ENCODE assay signal across 11 cellular contexts in genomic region chr19:11986754-11987153, GRCh38. TPM values are rescaled to one million over a fixed set of nuclear protein-coding genes. Genes with fewer than 3 reads are reported as not detected.
A peak's percentile ranks its signal among the peaks of the same experiment; 100 is the strongest.
DNase-seq lines count a peak whose midpoint lies in the region; ATAC-seq, FAIRE-seq and TF ChIP-seq lines count a peak whose summit lies in the region.
"Had no signal": no experiment of that assay in that cellular context is flagged by ENCODE, and none has a peak within 500 bp of the region (broad histone marks: within the 10 kb centered on the region; RNA-seq: fewer than 3 reads in every experiment).

No MANE protein-coding gene starts in this region.

- H3K27ac Mint-ChIP-seq in HFFc6 = no peak overlapping the region

- no peak overlapping the region for H3K4ac ChIP-seq in H1 (replicated peaks; ENCODE audit: insufficient read length, low read depth, low read length)

- H2BK15ac ChIP-seq in H1 (ENCODE audit: low read length) = no peak overlapping the region

- H3K23ac ChIP-seq in H1 (ENCODE audit: insufficient read length) = no peak overlapping the region

- no peak for TF ChIP-seq EP300 in H1 (IDR thresholded peaks at IDR 0.05; ENCODE audit: borderline replicate concordance in 1 of 2, low read depth in 2 of 2, low read length in 2 of 2)
- no peak for TF ChIP-seq EP300 in esophagus muscularis mucosa (IDR thresholded peaks at IDR 0.05)

- H3K4me1 ChIP-seq in H1 (replicated peaks in 1 of 4; ENCODE audit: control insufficient read depth in 3 of 4, insufficient read depth in 4 of 4, low read length in 3 of 4) (peaks cover 0 to 5% (median 0%) of the 10 kb centered on the region in 4 experiments; a peak in 4 of 7 replicates), neutrophil (ENCODE audit: control insufficient read depth in 1 of 2, insufficient read depth in 1 of 2, low read depth in 1 of 2, low read length in 1 of 2) (peaks cover 24 to 28% of the 10 kb centered on the region in 2 experiments), esophagus muscularis mucosa (peaks cover 0 to 27% (median 12%) of the 10 kb centered on the region in 4 donors)
- H3K4me1 ChIP-seq: breast epithelium had no signal

- TF ChIP-seq CTCF in HFFc6 (IDR thresholded peaks at IDR 0.05) = no peak
- no peak for TF ChIP-seq CTCF in H1 (IDR thresholded peaks at IDR 0.05; ENCODE audit: control extremely low read depth in 1 of 3, insufficient read depth in 1 of 3, low read depth in 1 of 3, low read length in 3 of 3)
- no peak for TF ChIP-seq CTCF in neutrophil (IDR thresholded peaks at IDR 0.05)
- no peak for TF ChIP-seq CTCF in esophagus muscularis mucosa (IDR thresholded peaks at IDR 0.05)

- no peak overlapping the region for H2BK12ac ChIP-seq in H1 (ENCODE audit: low read depth, low read length)

- H3K23me2 ChIP-seq in H1 (ENCODE audit: low read depth, low read length) = peaks cover 7% of the 10 kb centered on the region; the same call in 1 of the 2 replicates

- peak overlapping the region in 1 of 2 experiments; percentile 91; a peak in 1 of 4 replicates for H3K4me2 ChIP-seq in H1 (ENCODE audit: insufficient read depth in 1 of 2, low read depth in 2 of 2, low read length in 2 of 2)

- peaks cover 0 to 2% of the 10 kb centered on the region in 2 experiments for H4K20me1 ChIP-seq in H1 (replicated peaks in 1 of 2; ENCODE audit: control insufficient read depth in 1 of 2, insufficient read depth in 2 of 2, low read length in 2 of 2)

- H3K27me3 Mint-ChIP-seq in activated T-cell treated with anti-CD3 and anti-CD28 coated beads, Interleukin-2, amount 50 U/mL, for 4 hours (ENCODE audit: low read depth) = no peaks in the 10 kb centered on the region
- H3K27me3 Mint-ChIP-seq in HFFc6 (ENCODE audit: insufficient read depth) = no peaks in the 10 kb centered on the region; the same call in 1 of the 2 replicates
- H3K27me3 Mint-ChIP-seq: stimulated activated naive CD8-positive, alpha-beta T cell treated with anti-CD3 and anti-CD28 coated beads, Interleukin-15, Interleukin-2, amounts not matched to agents 100 ng/mL and 50 ng/mL, for 24 hours had no signal

- H3K27me3 ChIP-seq in H1 (replicated peaks in 1 of 4; ENCODE audit: control insufficient read depth in 3 of 4, extremely low read depth in 1 of 4, insufficient read depth in 3 of 4, low read length in 3 of 4) (no peaks in the 10 kb centered on the region), neutrophil (no peaks in the 10 kb centered on the region), esophagus muscularis mucosa (no peaks in the 10 kb centered on the region)
- H3K27me3 ChIP-seq: breast epithelium had no signal

- no peak overlapping the region for H3K9ac ChIP-seq in H1 (replicated peaks in 1 of 4; ENCODE audit: extremely low read depth in 1 of 4, low read depth in 3 of 4, low read length in 3 of 4)

- no peak overlapping the region for H3K56ac ChIP-seq in H1 (replicated peaks; ENCODE audit: insufficient read length, low read depth, low read length)

- H2AK5ac ChIP-seq in H1 (ENCODE audit: low read depth, low read length) = no peak overlapping the region

- DNase-seq in activated T-cell treated with anti-CD3 and anti-CD28 coated beads, Interleukin-2, amount 50 U/mL, for 4 hours = no peak
- DNase-seq in activated T-cell treated with anti-CD3 and anti-CD28 coated beads for 4 hours (no peak), HFFc6 (no peak), H1 (ENCODE audit: low read depth in 1 of 2, low spot score in 2 of 2) (no peak), esophagus muscularis mucosa (ENCODE audit: extremely low spot score) (no peak), NCI-H446 treated with DMSO at 0.1 percent for 48 hours (lab: John Stamatoyannopoulos, UW) (no peak)
- DNase-seq: ACHN had no signal

- H3K27ac ChIP-seq in H1 (ENCODE audit: low read depth, low read length) = no peak overlapping the region
- H3K27ac ChIP-seq in neutrophil = peak overlapping the region; percentile 91
- H3K27ac ChIP-seq in esophagus muscularis mucosa (replicated peaks in 1 of 4) = no peak overlapping the region

- CTCF ChIA-PET in H1 (lab: Charles Lee; ENCODE audit: partially characterized antibody) = interaction anchor here (0.5 to 13.7 kb wide), 12 partner anchors 14 to 189 kb away, joined by 3 to 169 read pairs (median 9); partner anchors contain the start of genes ZNF20, ZNF433, ZNF491 and ZNF69

- no peak overlapping the region for H2BK5ac ChIP-seq in H1 (ENCODE audit: low read depth, low read length)

- ATAC-seq in activated T-cell treated with anti-CD3 and anti-CD28 coated beads, Interleukin-2, amount 50 U/mL, for 4 hours = no peak
- ATAC-seq in HG03442 (IDR thresholded peaks at IDR 0.05; ENCODE audit: unreplicated experiment) = no peak

- H3K4me3 Mint-ChIP-seq in activated T-cell treated with anti-CD3 and anti-CD28 coated beads, Interleukin-2, amount 50 U/mL, for 4 hours = peak overlapping the region; percentile 99
- H3K4me3 Mint-ChIP-seq in HFFc6 = peak overlapping the region; percentile 99; the same call in 1 of the 2 replicates

- TF ChIP-seq POLR2A in H1 (IDR thresholded peaks at IDR 0.05; ENCODE audit: control extremely low read depth in 1 of 2, low read depth in 2 of 2, low read length in 2 of 2) (no peak), esophagus muscularis mucosa (IDR thresholded peaks at IDR 0.05; ENCODE audit: low read depth) (no peak)

- intact Hi-C loops in esophagus muscularis mucosa (cut with DNase I) = loop anchor here (5.0 kb wide), 1 partner anchor 189 kb away; the partner anchor contains the start of gene ZNF491

- no peak overlapping the region for H2BK120ac ChIP-seq in H1 (replicated peaks; ENCODE audit: low read depth, low read length)

- no peak for TF ChIP-seq RAD21 in H1 (IDR thresholded peaks at IDR 0.05 in 1 of 2, conservative IDR thresholded peaks at IDR 0.05 in 1 of 2; ENCODE audit: low read depth in 2 of 2, low read length in 2 of 2)

- no peak overlapping the region for H4K91ac ChIP-seq in H1 (replicated peaks; ENCODE audit: insufficient read length, low read length)

- no peaks in the 10 kb centered on the region for H3K9me3 Mint-ChIP-seq in activated T-cell treated with anti-CD3 and anti-CD28 coated beads, Interleukin-2, amount 50 U/mL, for 4 hours
- peaks cover 12% of the 10 kb centered on the region for H3K9me3 Mint-ChIP-seq in HFFc6

- H3K36me3 Mint-ChIP-seq in activated T-cell treated with anti-CD3 and anti-CD28 coated beads, Interleukin-2, amount 50 U/mL, for 4 hours (ENCODE audit: insufficient read depth) = no peaks in the 10 kb centered on the region
- H3K36me3 Mint-ChIP-seq in HFFc6 (ENCODE audit: low read depth) = no peaks in the 10 kb centered on the region; the same call in 1 of the 2 replicates

- 90% methylated on average over 15 of the region's 17 CpGs; no CpG with 5 or more reads in 1 of the 2 experiments for WGBS in H1 (ENCODE audit: extremely low coverage in 1 of 2, insufficient coverage in 1 of 2, insufficient read length in 1 of 2, insufficient replicate concordance in 2 of 2, low coverage in 1 of 2, low lambda C conversion rate in 2 of 2, missing lambda C conversion rate in 1 of 2), 2 experiments
- WGBS in esophagus muscularis mucosa = 91% methylated on average over 17 of the region's 17 CpGs

- FAIRE-seq in H1 (lab: Jason Lieb, UNC) = no peak

- no peak overlapping the region for H3K4me3 ChIP-seq in H1 (ENCODE audit: extremely low read depth in 1 of 4, insufficient read depth in 2 of 4, low read depth in 3 of 4, low read length in 4 of 4)
- peak overlapping the region in 1 of 2 experiments; percentile 87 for H3K4me3 ChIP-seq in neutrophil (ENCODE audit: low read depth in 1 of 2, low read length in 1 of 2)
- no peak overlapping the region for H3K4me3 ChIP-seq in esophagus muscularis mucosa

- H3K9me3 ChIP-seq in H1 (ENCODE audit: insufficient read depth in 2 of 2, low read depth in 1 of 2, low read length in 1 of 2) (peaks cover 6 to 14% of the 10 kb centered on the region in 2 experiments), neutrophil (no peaks in the 10 kb centered on the region), esophagus muscularis mucosa (peaks cover 0 to 3% (median 1%) of the 10 kb centered on the region in 4 donors)

- H2AFZ ChIP-seq in H1 (ENCODE audit: low read length) = no peak overlapping the region

- POLR2A ChIA-PET in H1 (lab: Charles Lee; ENCODE audit: partially characterized antibody) = interaction anchor here (0.6 to 5.9 kb wide), 23 partner anchors 13 to 607 kb away, joined by 3 to 73 read pairs (median 6); partner anchors contain the start of genes ZNF20, ZNF433, ZNF443 and ZNF625

- H3K36me3 ChIP-seq in H1 (ENCODE audit: control insufficient read depth in 2 of 4, insufficient read depth in 4 of 4, low read length in 3 of 4) (peaks cover 0 to 7% (median 3%) of the 10 kb centered on the region in 4 experiments; a peak in 2 of 8 replicates), neutrophil (no peaks in the 10 kb centered on the region), esophagus muscularis mucosa (peaks cover 0 to 7% (median 0%) of the 10 kb centered on the region in 4 donors)
- H3K36me3 ChIP-seq: breast epithelium had no signal

- H3K79me1 ChIP-seq in H1 (ENCODE audit: low read depth, low read length) = peaks cover 7% of the 10 kb centered on the region; the same call in 1 of the 2 replicates

- H4K8ac ChIP-seq in H1 (ENCODE audit: extremely low read depth, insufficient read depth, low read length) = 0 out of 2 replicates have a peak overlapping the region, but pooled peaks have one; percentile 9

- no peak overlapping the region; the same call in 1 of the 2 replicates for H3K18ac ChIP-seq in H1 (ENCODE audit: extremely low read depth, low read length)

- no peak overlapping the region for H4K5ac ChIP-seq in H1 (ENCODE audit: insufficient read length, low read depth, low read length)

- H3K14ac ChIP-seq in H1 (ENCODE audit: insufficient read length) = no peak overlapping the region

- H2BK20ac ChIP-seq in H1 (ENCODE audit: low read length) = no peak overlapping the region

- H3K4me1 Mint-ChIP-seq in activated T-cell treated with anti-CD3 and anti-CD28 coated beads, Interleukin-2, amount 50 U/mL, for 4 hours (ENCODE audit: low read depth) = peaks cover 12% of the 10 kb centered on the region
- peaks cover 19% of the 10 kb centered on the region for H3K4me1 Mint-ChIP-seq in HFFc6 (ENCODE audit: low read depth)

- H3K79me2 ChIP-seq in H1 (ENCODE audit: control insufficient read depth in 1 of 2, insufficient read depth in 2 of 2, low read length in 2 of 2) = peaks cover 0 to 26% of the 10 kb centered on the region in 2 experiments; a peak in 3 of 4 replicates

RNA-seq across cellular contexts. Expression of gene ZNF763, which starts 21.9 kb away (rescaled TPM):
- total RNA-seq in activated T-cell treated with anti-CD3 and anti-CD28 coated beads, Interleukin-2, amount 50 U/mL, for 4 hours = under 1 TPM; 0.24 to 0.56 (median 0.27) TPM
- 1 to 10 TPM in 4 of 6 experiments, under 1 TPM in 2; 0.85 to 1.7 (median 1.1) TPM for total RNA-seq in HFFc6 (2021; fragmentation: NEBNext Ultra II Directional; extraction: Animal tissue kit (Norgen Biotek cat#: 25700))
- 1.7 TPM in 2 replicates for total RNA-seq in H1 (2021; fragmentation: NEBNext Ultra II Directional; extraction: Animal tissue kit (Norgen Biotek cat#: 25700))
- polyA plus RNA-seq in H1 (2011; rRNA removed) = 0.39 and 0.46 TPM in 2 replicates
- polyA plus RNA-seq in H1 (2011; cell fraction: cytosol; rRNA removed) = 1.5 TPM
- 0.31 TPM for polyA plus RNA-seq in H1 (2011; cell fraction: nucleus; rRNA removed)
- polyA plus RNA-seq in H1 (2012, experiment 1 of 2) = 0.83 to 2.6 TPM (median 1.2 TPM) in 4 replicates
- 0.30 TPM for polyA plus RNA-seq in H1 (2012, experiment 2 of 2)
- polyA plus RNA-seq in H1 (2013, experiment 1 of 2) = 0.59 TPM
- 0.64 TPM for polyA plus RNA-seq in H1 (2013, experiment 2 of 2)
- polyA minus RNA-seq in H1 (2011; rRNA and poly(A)+ RNA removed) = 1.1 and 2.1 TPM in 2 replicates
- polyA minus RNA-seq in H1 (2011; cell fraction: cytosol; rRNA and poly(A)+ RNA removed) = 0.81 TPM
- 4.9 TPM for polyA minus RNA-seq in H1 (2011; cell fraction: nucleus; rRNA and poly(A)+ RNA removed)
- 1 to 10 TPM; 3.3 to 7.5 (median 4.8) TPM for total RNA-seq in esophagus muscularis mucosa

RNA-seq across cellular contexts. Expression of gene ZNF433, which starts 48.7 kb away (rescaled TPM):
- total RNA-seq in activated T-cell treated with anti-CD3 and anti-CD28 coated beads, Interleukin-2, amount 50 U/mL, for 4 hours = under 1 TPM; 0.16 to 0.57 (median 0.51) TPM
- 1 to 10 TPM; 3.2 to 4.1 (median 3.8) TPM for total RNA-seq in HFFc6 (2021; fragmentation: NEBNext Ultra II Directional; extraction: Animal tissue kit (Norgen Biotek cat#: 25700))
- 1.4 and 1.8 TPM in 2 replicates for total RNA-seq in H1 (2021; fragmentation: NEBNext Ultra II Directional; extraction: Animal tissue kit (Norgen Biotek cat#: 25700))
- polyA plus RNA-seq in H1 (2011; rRNA removed) = 0.68 and 0.71 TPM in 2 replicates
- polyA plus RNA-seq in H1 (2011; cell fraction: cytosol; rRNA removed) = 1.3 TPM
- 0.88 TPM for polyA plus RNA-seq in H1 (2011; cell fraction: nucleus; rRNA removed)
- 1.4 to 3.1 TPM (median 2.2 TPM) in 4 replicates for polyA plus RNA-seq in H1 (2012, experiment 1 of 2)
- 0.58 TPM for polyA plus RNA-seq in H1 (2012, experiment 2 of 2)
- polyA plus RNA-seq in H1 (2013, experiment 1 of 2) = 0.47 TPM
- 0.57 TPM for polyA plus RNA-seq in H1 (2013, experiment 2 of 2)
- 1.0 and 1.5 TPM in 2 replicates for polyA minus RNA-seq in H1 (2011; rRNA and poly(A)+ RNA removed)
- 0.81 TPM for polyA minus RNA-seq in H1 (2011; cell fraction: cytosol; rRNA and poly(A)+ RNA removed)
- polyA minus RNA-seq in H1 (2011; cell fraction: nucleus; rRNA and poly(A)+ RNA removed) = 3.1 TPM
- 1 to 10 TPM; 3.0 to 5.4 (median 4.4) TPM for total RNA-seq in esophagus muscularis mucosa
